In genomic region chr12:102062419-102062806, GRCh38 we compare ENCODE assay signal across 1 cellular context.
TF ChIP-seq lines count a peak whose summit lies in the region.

No MANE protein-coding gene starts in this region.

TF ChIP-seq in GM12878, 131 proteins besides CTCF, POLR2A, EP300 and RAD21:
- no peak for TF ChIP-seq ZNF24 (IDR thresholded peaks at IDR 0.05)
- TF ChIP-seq FOXK2 (IDR thresholded peaks at IDR 0.05) = no peak
- TF ChIP-seq NFXL1 (IDR thresholded peaks at IDR 0.05; ENCODE audit: borderline replicate concordance) = no peak
- no peak for TF ChIP-seq BMI1 (IDR thresholded peaks at IDR 0.05; ENCODE audit: borderline replicate concordance)
- no peak for TF ChIP-seq CBX3 (IDR thresholded peaks at IDR 0.05; ENCODE audit: borderline replicate concordance, low read depth)
